32 cellular contexts compared by ENCODE assay signal in genomic region chr7:39432807-39433416, GRCh38.
"Had no signal": no experiment of that assay in that cellular context is flagged by ENCODE, and none has a peak within 500 bp of the region (broad histone marks: within the 10 kb centered on the region; RNA-seq: fewer than 3 reads in every experiment).

No MANE protein-coding gene starts in this region.

- H3K4me3 ChIP-seq: body of pancreas, breast epithelium, PC-9 had no signal

- H3K27me3 ChIP-seq: body of pancreas, breast epithelium had no signal

- H3K4me2 ChIP-seq: PC-9 had no signal

- H3K27ac Mint-ChIP-seq: activated CD4-positive, alpha-beta T cell treated with anti-CD3 and anti-CD28 coated beads, Interleukin-2, amount 10 ng/mL, durations not matched to agents 7 days and 5 days; activated CD8-positive, alpha-beta T cell treated with anti-CD3 and anti-CD28 coated beads, Interleukin-2, amount 10 ng/mL, durations not matched to agents 7 days and 5 days; activated naive CD4-positive, alpha-beta T cell treated with anti-CD3 and anti-CD28 coated beads, Interleukin-2, amount 50 U/mL, for 24 hours; activated naive CD8-positive, alpha-beta T cell treated with anti-CD3 and anti-CD28 coated beads, Interleukin-2, amount 10 ng/mL, durations not matched to agents 7 days and 5 days; activated T-cell treated with anti-CD3 and anti-CD28 coated beads, Interleukin-2, amount 50 U/mL, for 24 hours; activated T-helper 2 cell treated with anti-CD3 and anti-CD28 coated beads, Interferon-gamma antibody, Interleukin-2, Interleukin-4, amounts not matched to agents 10 μg/mL and 5 μg/mL and 100 μg/mL, durations not matched to agents 14 hours and 24 hours and 36 hours had no signal

- H3K4me1 Mint-ChIP-seq: activated CD4-positive, alpha-beta T cell treated with anti-CD3 and anti-CD28 coated beads, Interleukin-2, amount 10 ng/mL, durations not matched to agents 7 days and 5 days; activated naive CD4-positive, alpha-beta T cell treated with anti-CD3 and anti-CD28 coated beads, Interleukin-2, amount 50 U/mL, for 24 hours; activated naive CD8-positive, alpha-beta T cell treated with anti-CD3 and anti-CD28 coated beads, Interleukin-2, amount 10 ng/mL, durations not matched to agents 7 days and 5 days had no signal

- H3K4me3 Mint-ChIP-seq: activated CD4-positive, alpha-beta T cell treated with anti-CD3 and anti-CD28 coated beads, Interleukin-2, amount 10 ng/mL, durations not matched to agents 7 days and 5 days; activated CD8-positive, alpha-beta T cell treated with anti-CD3 and anti-CD28 coated beads, Interleukin-2, amount 10 ng/mL, durations not matched to agents 7 days and 5 days; activated naive CD4-positive, alpha-beta T cell treated with anti-CD3 and anti-CD28 coated beads, Interleukin-2, amount 50 U/mL, for 24 hours; activated naive CD8-positive, alpha-beta T cell treated with anti-CD3 and anti-CD28 coated beads, Interleukin-2, amount 10 ng/mL, durations not matched to agents 7 days and 5 days; activated T-cell treated with anti-CD3 and anti-CD28 coated beads, Interleukin-2, amount 50 U/mL, for 24 hours had no signal

- H3K9me3 ChIP-seq: body of pancreas, breast epithelium had no signal

- H3K4me1 ChIP-seq: body of pancreas, breast epithelium had no signal

- H3K36me3 ChIP-seq: breast epithelium had no signal

- H3K9me3 Mint-ChIP-seq: activated CD4-positive, alpha-beta T cell treated with anti-CD3 and anti-CD28 coated beads, Interleukin-2, amount 10 ng/mL, durations not matched to agents 7 days and 5 days; activated naive CD4-positive, alpha-beta T cell treated with anti-CD3 and anti-CD28 coated beads, Interleukin-2, amount 50 U/mL, for 24 hours; activated T-cell treated with anti-CD3 and anti-CD28 coated beads, Interleukin-2, amount 50 U/mL, for 24 hours; activated T-helper 2 cell treated with anti-CD3 and anti-CD28 coated beads, Interferon-gamma antibody, Interleukin-2, Interleukin-4, amounts not matched to agents 10 μg/mL and 5 μg/mL and 100 μg/mL, durations not matched to agents 14 hours and 24 hours and 36 hours had no signal

- DNase-seq: activated CD4-positive, alpha-beta T cell treated with anti-CD3 and anti-CD28 coated beads for 1 hour; activated CD4-positive, alpha-beta T cell treated with anti-CD3 and anti-CD28 coated beads, Interleukin-2, amount 10 ng/mL, durations not matched to agents 7 days and 5 days; activated CD4-positive, alpha-beta T cell treated with anti-CD3 and anti-CD28 coated beads, Interleukin-2, amount 50 U/mL, for 48 hours; activated CD4-positive, CD25-positive, alpha-beta regulatory T cell; activated CD8-positive, alpha-beta T cell treated with anti-CD3 and anti-CD28 coated beads, Interleukin-2, amount 10 ng/mL, durations not matched to agents 7 days and 5 days; activated gamma-delta T cell; activated naive CD4-positive, alpha-beta T cell treated with Interleukin-2 at 50 U/mL for 16 hours; activated naive CD8-positive, alpha-beta T cell treated with anti-CD3 and anti-CD28 coated beads, Interleukin-2, amount 10 ng/mL, durations not matched to agents 7 days and 5 days; activated T-cell treated with anti-CD3 and anti-CD28 coated beads, Interleukin-2, amount 50 U/mL, for 24 hours; body of pancreas; KG1; MM.1S; NCI-H1092; NCI-H1436 treated with DMSO at 0.1 percent for 48 hours; NCI-H1694 treated with DMSO at 0.1 percent for 48 hours; NCI-H2029; NCI-H2227 treated with DMSO at 0.1 percent for 48 hours; NCI-H446 treated with DMSO at 0.1 percent for 48 hours; NCI-H524; NK-92 treated with Interleukin-12 subunit alpha and Interleukin-12 subunit beta, amount 100 ng/mL, for 24 hours; PC-9; SIG-M5; T-helper 1 cell; T-helper 2 cell; T-helper 9 cell had no signal

- H3K27ac ChIP-seq: body of pancreas, breast epithelium, PC-9, RWPE1, VCaP had no signal

- ATAC-seq: activated CD8-positive, alpha-beta T cell treated with anti-CD3 and anti-CD28 coated beads, Interleukin-2, amount 10 ng/mL, durations not matched to agents 7 days and 5 days; body of pancreas; Right ventricle myocardium inferior; SK-N-SH treated with all-trans-retinoic acid at 6 μM for 48 hours had no signal

- H2AFZ ChIP-seq: PC-9 had no signal

- H3K36me3 Mint-ChIP-seq: activated naive CD4-positive, alpha-beta T cell treated with anti-CD3 and anti-CD28 coated beads, Interleukin-2, amount 50 U/mL, for 24 hours; activated naive CD8-positive, alpha-beta T cell treated with anti-CD3 and anti-CD28 coated beads, Interleukin-2, amount 10 ng/mL, durations not matched to agents 7 days and 5 days had no signal
